Comparison of ENCODE assay signal across 11 cellular contexts in genomic region chr12:62744551-62744950, GRCh38.
DNase-seq lines count a peak whose midpoint lies in the region; ATAC-seq, FAIRE-seq and TF ChIP-seq lines count a peak whose summit lies in the region.
"Had no signal": no experiment of that assay in that cellular context is flagged by ENCODE, and none has a peak within 500 bp of the region (broad histone marks: within the 10 kb centered on the region; RNA-seq: fewer than 3 reads in every experiment).

No MANE protein-coding gene starts in this region.

- TF ChIP-seq CTCF in A549 (IDR thresholded peaks at IDR 0.05) (no peak), PC-3 (conservative IDR thresholded peaks at IDR 0.05; ENCODE audit: low read depth, low read length) (no peak), left ventricle myocardium inferior (IDR thresholded peaks at IDR 0.05; ENCODE audit: borderline replicate concordance) (no peak)

- H4K20me1 ChIP-seq in PC-3 (ENCODE audit: low read length) = no peaks in the 10 kb centered on the region

- H3K27ac Mint-ChIP-seq in activated CD4-positive, alpha-beta memory T cell treated with anti-CD3 and anti-CD28 coated beads for 36 hours = no peak overlapping the region
- H3K27ac Mint-ChIP-seq: activated T-helper 17 cell treated with anti-CD3 and anti-CD28 coated beads, Interleukin-2, amount 50 U/mL, for 72 hours had no signal

- no peak for TF ChIP-seq EP300 in A549 (IDR thresholded peaks at IDR 0.05)

- H3K27me3 ChIP-seq in PC-3 (ENCODE audit: low read length) (no peaks in the 10 kb centered on the region), left ventricle myocardium inferior (ENCODE audit: low read depth) (no peaks in the 10 kb centered on the region)

- H3K27me3 Mint-ChIP-seq in activated CD4-positive, alpha-beta memory T cell treated with anti-CD3 and anti-CD28 coated beads for 36 hours = no peaks in the 10 kb centered on the region
- H3K27me3 Mint-ChIP-seq: activated T-helper 17 cell treated with anti-CD3 and anti-CD28 coated beads, Interleukin-2, amount 50 U/mL, for 72 hours had no signal

- ATAC-seq in A549 (peak in 1 of 2 experiments; percentile 44; a peak in 2 of 6 replicates), GM21825 (IDR thresholded peaks at IDR 0.05; ENCODE audit: unreplicated experiment) (peak; percentile 50), PC-3 (peak; percentile 13; the same call in 1 of the 2 replicates)
- ATAC-seq: activated T-helper 17 cell treated with anti-CD3 and anti-CD28 coated beads, Interleukin-2, amount 50 U/mL, for 72 hours had no signal

- 94% methylated on average over 5 of the region's 5 CpGs for WGBS in A549 (ENCODE audit: missing lambda C conversion rate)

- no peak overlapping the region for H3K9ac ChIP-seq in PC-3 (ENCODE audit: low read length)
- H3K9ac ChIP-seq: parathyroid adenoma had no signal

- H3K79me2 ChIP-seq in PC-3 (ENCODE audit: low read length) = no peaks in the 10 kb centered on the region

- H3K36me3 ChIP-seq in PC-3 (ENCODE audit: low read depth, low read length) = no peaks in the 10 kb centered on the region
- no peaks in the 10 kb centered on the region for H3K36me3 ChIP-seq in left ventricle myocardium inferior

- peak overlapping the region; percentile 36 to 62; a peak in 4 of 6 replicates for H3K27ac ChIP-seq in A549
- no peak overlapping the region for H3K27ac ChIP-seq in PC-3 (ENCODE audit: low read length)
- peak overlapping the region; percentile 33 for H3K27ac ChIP-seq in left ventricle myocardium inferior (replicated peaks)
- H3K27ac ChIP-seq: parathyroid adenoma had no signal

- no peaks in the 10 kb centered on the region for H3F3A ChIP-seq in PC-3 (ENCODE audit: low read length, unreplicated experiment)

- no peak for DNase-seq in A549 (ENCODE audit: low read depth in 1 of 2, low spot score in 1 of 2)
- no peak for DNase-seq in PC-3
- no peak for DNase-seq in left ventricle myocardium inferior
- DNase-seq in activated CD4-positive, alpha-beta memory T cell treated with anti-CD3 and anti-CD28 coated beads for 36 hours = no peak
- no peak for DNase-seq in DMS114 treated with DMSO at 0.1 percent for 48 hours (lab: John Stamatoyannopoulos, UW; ENCODE audit: unreplicated experiment)
- no peak for DNase-seq in activated CD4-positive, alpha-beta T cell treated with anti-CD3 and anti-CD28 coated beads, Interleukin-2, amount 50 U/mL, for 1 hour
- no peak for DNase-seq in globus pallidus (ENCODE audit: low spot score)
- DNase-seq: NCI-H446 treated with DMSO at 0.1 percent for 48 hours had no signal

- H3K4me2 ChIP-seq in A549 (no peak overlapping the region), PC-3 (ENCODE audit: low read length) (no peak overlapping the region)

- CTCF ChIA-PET in A549 (lab: Yijun Ruan, JAX) (interaction anchor here (0.6 to 1.1 kb wide), 3 partner anchors 36 to 163 kb away, joined by 3 read pairs; no protein-coding TSS in a partner anchor), PC-3 (lab: Charles Lee) (no interaction called here)
- CTCF ChIA-PET in activated CD4-positive, alpha-beta memory T cell treated with anti-CD3 and anti-CD28 coated beads for 36 hours (lab: Charles Lee) = no interaction called here

- H3K4me3 ChIP-seq in A549 = no peak overlapping the region
- no peak overlapping the region for H3K4me3 ChIP-seq in PC-3 (ENCODE audit: low read length)
- H3K4me3 ChIP-seq in left ventricle myocardium inferior = no peak overlapping the region

- BruUV-seq in PC-3 (replicated peaks; lab: Mats Ljungman, UMichigan) = no TSS peak

- TF ChIP-seq RAD21 in A549 (conservative IDR thresholded peaks at IDR 0.05 in 1 of 2, IDR thresholded peaks at IDR 0.05 in 1 of 2) = no peak

- H3K9me3 Mint-ChIP-seq in activated CD4-positive, alpha-beta memory T cell treated with anti-CD3 and anti-CD28 coated beads for 36 hours = no peaks in the 10 kb centered on the region
- H3K9me3 Mint-ChIP-seq: activated T-helper 17 cell treated with anti-CD3 and anti-CD28 coated beads, Interleukin-2, amount 50 U/mL, for 72 hours had no signal

- FAIRE-seq in A549 (lab: Jason Lieb, UNC) = no peak

- no peak overlapping the region for H3K4me3 Mint-ChIP-seq in activated CD4-positive, alpha-beta memory T cell treated with anti-CD3 and anti-CD28 coated beads for 36 hours
- H3K4me3 Mint-ChIP-seq: activated T-helper 17 cell treated with anti-CD3 and anti-CD28 coated beads, Interleukin-2, amount 50 U/mL, for 72 hours had no signal

- H3K4me1 Mint-ChIP-seq in activated CD4-positive, alpha-beta memory T cell treated with anti-CD3 and anti-CD28 coated beads for 36 hours (ENCODE audit: low read depth) = no peaks in the 10 kb centered on the region

- intact Hi-C loops in PC-3 (cut with micrococcal nuclease) (no loop called here), left ventricle myocardium inferior (cut with micrococcal nuclease) (no loop called here)
- intact Hi-C loops in activated CD4-positive, alpha-beta memory T cell treated with anti-CD3 and anti-CD28 coated beads for 36 hours (cut with micrococcal nuclease) = no loop called here

- H3K36me3 Mint-ChIP-seq in activated CD4-positive, alpha-beta memory T cell treated with anti-CD3 and anti-CD28 coated beads for 36 hours = no peaks in the 10 kb centered on the region

- H3K9me2 ChIP-seq in PC-3 (replicated peaks; ENCODE audit: low read length) = no peaks in the 10 kb centered on the region

- POLR2A ChIA-PET in A549 (lab: Yijun Ruan, JAX) = no interaction called here
- POLR2A ChIA-PET in PC-3 (lab: Charles Lee; ENCODE audit: unreplicated experiment) = no interaction called here
- POLR2A ChIA-PET in activated CD4-positive, alpha-beta memory T cell treated with anti-CD3 and anti-CD28 coated beads for 36 hours (lab: Charles Lee) = no interaction called here

- no peak overlapping the region for H2AFZ ChIP-seq in PC-3 (ENCODE audit: low read length)
- H2AFZ ChIP-seq: parathyroid adenoma had no signal

- H3K4me1 ChIP-seq in A549 (peaks cover 25% of the 10 kb centered on the region), PC-3 (ENCODE audit: insufficient read depth, low read length) (peaks cover 6% of the 10 kb centered on the region; the same call in 1 of the 2 replicates), left ventricle myocardium inferior (peaks cover 14% of the 10 kb centered on the region)

- TF ChIP-seq POLR2A in A549 (IDR thresholded peaks at IDR 0.05; ENCODE audit: low read length) = no peak

- H3K9me3 ChIP-seq in A549 = no peaks in the 10 kb centered on the region
- H3K9me3 ChIP-seq in PC-3 (ENCODE audit: low read length) = no peaks in the 10 kb centered on the region
- H3K9me3 ChIP-seq in left ventricle myocardium inferior (replicated peaks) = no peaks in the 10 kb centered on the region

TF ChIP-seq in A549, 52 proteins besides CTCF, POLR2A, EP300 and RAD21:
- no peak for TF ChIP-seq RFX5 (IDR thresholded peaks at IDR 0.05)
